In genomic region chr1:210464519-210465039, GRCh38 we compare ENCODE assay signal across 11 cellular contexts.
A peak's percentile ranks its signal among the peaks of the same experiment; 100 is the strongest.
DNase-seq lines count a peak whose midpoint lies in the region; ATAC-seq, FAIRE-seq and TF ChIP-seq lines count a peak whose summit lies in the region.
"Had no signal": no experiment of that assay in that cellular context is flagged by ENCODE, and none has a peak within 500 bp of the region (broad histone marks: within the 10 kb centered on the region; RNA-seq: fewer than 3 reads in every experiment).

No MANE protein-coding gene starts in this region.

- TF ChIP-seq POLR2A in upper lobe of left lung (IDR thresholded peaks at IDR 0.05), result no peak
- TF ChIP-seq POLR2A in spleen (IDR thresholded peaks at IDR 0.05), result no peak

- H3K4me3 Mint-ChIP-seq in activated naive CD4-positive, alpha-beta T cell treated with anti-CD3 and anti-CD28 coated beads for 36 hours, result no peak overlapping the region

- TF ChIP-seq CTCF in upper lobe of left lung (IDR thresholded peaks at IDR 0.05), result no peak
- no peak for TF ChIP-seq CTCF in pancreas (IDR thresholded peaks at IDR 0.05)
- no peak for TF ChIP-seq CTCF in spleen (IDR thresholded peaks at IDR 0.05 in 8 of 11, conservative IDR thresholded peaks at IDR 0.05 in 3 of 11)

- CTCF ChIA-PET in activated naive CD4-positive, alpha-beta T cell treated with anti-CD3 and anti-CD28 coated beads for 36 hours (lab: Charles Lee), result interaction anchor here (3.5 kb wide), 1 partner anchor 17 kb away, joined by 21 read pairs; no protein-coding TSS in a partner anchor

- H3K36me3 ChIP-seq in adipocyte (ENCODE audit: control insufficient read depth, insufficient read depth, low read length, severe bottlenecking) (no peaks in the 10 kb centered on the region), upper lobe of left lung (no peaks in the 10 kb centered on the region), pancreas (no peaks in the 10 kb centered on the region), spleen (peaks cover 0 to 5% (median 0%) of the 10 kb centered on the region in 6 donors)

- peak; percentile 22 for DNase-seq in activated naive CD4-positive, alpha-beta T cell treated with anti-CD3 and anti-CD28 coated beads for 36 hours
- DNase-seq in activated naive CD4-positive, alpha-beta T cell (lab: John Stamatoyannopoulos, UW), result no peak
- DNase-seq in NCI-H1092 (lab: John Stamatoyannopoulos, UW), result peak; percentile 79
- DNase-seq in adipocyte (ENCODE audit: low read depth), result peak; percentile 25
- DNase-seq in upper lobe of left lung, result peak; percentile 61 to 86
- no peak for DNase-seq in pancreas
- DNase-seq in spleen, result no peak
- DNase-seq: central memory CD4-positive, alpha-beta T cell; hypothalamus; NCI-H1694 treated with DMSO at 0.1 percent for 48 hours had no signal

- H3K4me1 Mint-ChIP-seq in activated naive CD4-positive, alpha-beta T cell treated with anti-CD3 and anti-CD28 coated beads for 36 hours (ENCODE audit: low read depth), result peaks cover 23% of the 10 kb centered on the region

- FAIRE-seq in pancreas (lab: Jason Lieb, UNC), result no peak

- 67 to 74% methylated on average over 11 of the region's 11 CpGs for WGBS in upper lobe of left lung, 2 donors
- WGBS in pancreas, 2 donors, result 88 to 91% methylated on average over 11 of the region's 11 CpGs
- WGBS in spleen, 5 donors, result 86 to 90% (median 87%) methylated on average over 11 of the region's 11 CpGs

- H3K9ac ChIP-seq in adipocyte (ENCODE audit: low read length), result no peak overlapping the region

- H3K36me3 Mint-ChIP-seq in activated naive CD4-positive, alpha-beta T cell treated with anti-CD3 and anti-CD28 coated beads for 36 hours (ENCODE audit: low read depth), result no peaks in the 10 kb centered on the region

- H3K9me3 ChIP-seq in adipocyte (ENCODE audit: control insufficient read depth, low read length) (no peaks in the 10 kb centered on the region), upper lobe of left lung (no peaks in the 10 kb centered on the region), pancreas (no peaks in the 10 kb centered on the region), spleen (no peaks in the 10 kb centered on the region)

- intact Hi-C loops in activated naive CD4-positive, alpha-beta T cell treated with anti-CD3 and anti-CD28 coated beads for 36 hours (cut with micrococcal nuclease), result loop anchor here (1.0 kb wide), 5 partner anchors 16 to 791 kb away; no protein-coding TSS in a partner anchor
- intact Hi-C loops in pancreas (cut with DNase I), result no loop called here
- intact Hi-C loops in spleen (cut with DNase I; ENCODE audit: low total_unique reads), result no loop called here

- H3K4me3 ChIP-seq in adipocyte (ENCODE audit: low read length), result no peak overlapping the region
- no peak overlapping the region for H3K4me3 ChIP-seq in upper lobe of left lung
- H3K4me3 ChIP-seq in pancreas, result no peak overlapping the region
- no peak overlapping the region for H3K4me3 ChIP-seq in spleen

- peak overlapping the region; percentile 57 for H3K27ac Mint-ChIP-seq in activated naive CD4-positive, alpha-beta T cell treated with anti-CD3 and anti-CD28 coated beads for 36 hours

- H3K4me1 ChIP-seq in adipocyte (ENCODE audit: control insufficient read depth, insufficient read depth, low read length) (no peaks in the 10 kb centered on the region), upper lobe of left lung (no peaks in the 10 kb centered on the region), pancreas (no peaks in the 10 kb centered on the region), spleen (no peaks in the 10 kb centered on the region)

- TF ChIP-seq EP300 in upper lobe of left lung (IDR thresholded peaks at IDR 0.05), result no peak

- no peaks in the 10 kb centered on the region for H3K27me3 ChIP-seq in adipocyte (replicated peaks; ENCODE audit: control insufficient read depth, insufficient read depth, low read length)
- no peaks in the 10 kb centered on the region for H3K27me3 ChIP-seq in upper lobe of left lung
- H3K27me3 ChIP-seq in pancreas, result no peaks in the 10 kb centered on the region
- H3K27me3 ChIP-seq in spleen (replicated peaks in 1 of 7), result no peaks in the 10 kb centered on the region

- peaks cover 2% of the 10 kb centered on the region for H3K27me3 Mint-ChIP-seq in activated naive CD4-positive, alpha-beta T cell treated with anti-CD3 and anti-CD28 coated beads for 36 hours (ENCODE audit: low read depth)

- no peak overlapping the region for H3K27ac ChIP-seq in upper lobe of left lung
- H3K27ac ChIP-seq in pancreas, result no peak overlapping the region
- H3K27ac ChIP-seq in spleen, result no peak overlapping the region

- H3K9me3 Mint-ChIP-seq in activated naive CD4-positive, alpha-beta T cell treated with anti-CD3 and anti-CD28 coated beads for 36 hours, result no peaks in the 10 kb centered on the region

- ATAC-seq in upper lobe of left lung (ENCODE audit: low FRiP score in 2 of 2) (peak; percentile 53 to 86), pancreas (no peak), HG03159 (IDR thresholded peaks at IDR 0.05; ENCODE audit: unreplicated experiment) (no peak)

Comparison
In these comparisons a context has a peak if more than half of its experiments do, and no peak if none do; other contexts are left out.
1. DNase-seq: peak in activated naive CD4-positive, alpha-beta T cell treated with anti-CD3 and anti-CD28 coated beads for 36 hours (single experiment), NCI-H1092 (single experiment), adipocyte (single experiment) and upper lobe of left lung (2 of 2); none in activated naive CD4-positive, alpha-beta T cell (0 of 4), pancreas (0 of 6) and spleen (single experiment).
2. ATAC-seq: peak in upper lobe of left lung (2 of 2); none in pancreas (0 of 4) and HG03159 (single experiment).